30 cellular contexts compared by ENCODE assay signal in genomic region chr1:226966683-226967082, GRCh38. TPM values are rescaled to one million over a fixed set of nuclear protein-coding genes. Genes with fewer than 3 reads are reported as not detected.
A peak's percentile ranks its signal among the peaks of the same experiment; 100 is the strongest.
DNase-seq lines count a peak whose midpoint lies in the region; ATAC-seq, FAIRE-seq and TF ChIP-seq lines count a peak whose summit lies in the region.
"Had no signal": no experiment of that assay in that cellular context is flagged by ENCODE, and none has a peak within 500 bp of the region (broad histone marks: within the 10 kb centered on the region; RNA-seq: fewer than 3 reads in every experiment).

No MANE protein-coding gene starts in this region.

- no peak for FAIRE-seq in K562 (lab: Jason Lieb, UNC)
- FAIRE-seq: A549, GM12891, H1 had no signal

- in situ Hi-C loops in K562 (cut with MboI), result no loop called here

- H3K27me3 Mint-ChIP-seq in T-helper 17 cell, result no peaks in the 10 kb centered on the region
- H3K27me3 Mint-ChIP-seq: IgD-negative memory B cell had no signal

- TF ChIP-seq RAD21 in K562 (CRISPR knock-in tag; conservative IDR thresholded peaks at IDR 0.05 in 1 of 2, IDR thresholded peaks at IDR 0.05 in 1 of 2), result no peak

- peaks cover 19% of the 10 kb centered on the region for H3K4me1 Mint-ChIP-seq in T-helper 17 cell

- BruUV-seq in K562 (replicated peaks; lab: Mats Ljungman, UMichigan), result no TSS peak

- H3K36me3 ChIP-seq in right atrium auricular region, result peaks cover 37% of the 10 kb centered on the region
- peaks cover 11% of the 10 kb centered on the region; the same call in 2 of the 3 replicates for H3K36me3 ChIP-seq in K562 (ENCODE audit: control insufficient read depth, insufficient read depth, low read length)
- H3K36me3 ChIP-seq in WERI-Rb-1, result no peaks in the 10 kb centered on the region

- H3K27ac ChIP-seq in right atrium auricular region (peak overlapping the region; percentile 83 to 88), K562 (ENCODE audit: extremely low read depth, low read depth, low read length) (no peak overlapping the region), temporal lobe (ENCODE audit: low read depth, low read length) (peak overlapping the region; percentile 37), WERI-Rb-1 (no peak overlapping the region)
- H3K27ac ChIP-seq: A549, C4-2B, HL-60 had no signal

- 91% methylated on average over 4 of the region's 4 CpGs for WGBS in K562 (ENCODE audit: insufficient coverage, low coverage, missing lambda C conversion rate)

- TF ChIP-seq CTCF in right atrium auricular region (IDR thresholded peaks at IDR 0.05), result no peak
- TF ChIP-seq CTCF in K562 (IDR thresholded peaks at IDR 0.05 in 2 of 3, conservative IDR thresholded peaks at IDR 0.05 in 1 of 3; ENCODE audit: insufficient read depth in 2 of 3, low read depth in 1 of 3, low read length in 3 of 3), result no peak
- no peak for TF ChIP-seq CTCF in omental fat pad (IDR thresholded peaks at IDR 0.05)
- TF ChIP-seq CTCF in WERI-Rb-1 (IDR thresholded peaks at IDR 0.05; ENCODE audit: low read depth, low read length), result no peak

- peaks cover 5% of the 10 kb centered on the region for H3K36me3 Mint-ChIP-seq in T-helper 17 cell (ENCODE audit: low read depth)

- no peak overlapping the region for H3K4me3 Mint-ChIP-seq in T-helper 17 cell
- H3K4me3 Mint-ChIP-seq: CD8-positive, alpha-beta T cell had no signal

- H3K4me2 ChIP-seq in K562 (ENCODE audit: insufficient read depth, low read length), result no peak overlapping the region
- H3K4me2 ChIP-seq: A549 had no signal

- H3K79me2 ChIP-seq in K562 (ENCODE audit: control insufficient read depth, insufficient read depth, low read length), result no peaks in the 10 kb centered on the region

- DNase-seq in right atrium auricular region (ENCODE audit: low spot score) (no peak), Right ventricle myocardium superior (no peak), K562 (ENCODE audit: extremely low read depth in 1 of 4, low spot score in 3 of 4) (no peak), omental fat pad (ENCODE audit: low spot score) (no peak), T-helper 17 cell (no peak), WERI-Rb-1 (no peak)
- DNase-seq: AML-193; Caco-2; CD8-positive, alpha-beta T cell; EL; GDM1; HCEC 1CT; Kasumi-1; NCI-H1092 treated with DMSO at 0.1 percent for 48 hours; NCI-H187; NCI-H2081 treated with DMSO at 0.1 percent for 48 hours; NCI-H2171; NCI-H226; NCI-H510A; NCI-H69; RPMI8226; SIG-M5 had no signal

- H3K9me3 ChIP-seq in right atrium auricular region (peaks cover 0 to 2% of the 10 kb centered on the region in 2 donors), K562 (replicated peaks; ENCODE audit: control insufficient read depth, insufficient read depth, low read depth, low read length) (no peaks in the 10 kb centered on the region), T-helper 17 cell (ENCODE audit: control insufficient read depth, low read length, poor library complexity, severe bottlenecking) (no peaks in the 10 kb centered on the region), WERI-Rb-1 (ENCODE audit: severe bottlenecking) (no peaks in the 10 kb centered on the region)

- H3K9ac ChIP-seq in K562 (ENCODE audit: insufficient read depth in 1 of 2, low read depth in 2 of 2, low read length in 2 of 2), result no peak overlapping the region

- H4K20me1 ChIP-seq in K562 (replicated peaks; ENCODE audit: control insufficient read depth, insufficient read depth, low read length), result no peaks in the 10 kb centered on the region

- H3K9me1 ChIP-seq in K562 (ENCODE audit: control insufficient read depth, insufficient read depth, low read length), result no peaks in the 10 kb centered on the region

- no peak overlapping the region for H3K27ac Mint-ChIP-seq in T-helper 17 cell
- H3K27ac Mint-ChIP-seq: CD8-positive, alpha-beta T cell; IgD-negative memory B cell had no signal

- POLR2A ChIA-PET in K562 (lab: Yijun Ruan, JAX), result interaction anchor here (1.4 kb wide), 1 partner anchor 13 kb away, joined by 8 read pairs; no protein-coding TSS in a partner anchor

- TF ChIP-seq EP300 in K562 (IDR thresholded peaks at IDR 0.05; ENCODE audit: low read length), result no peak

- H3K4me1 ChIP-seq in right atrium auricular region (peaks cover 0 to 54% of the 10 kb centered on the region in 2 donors), K562 (replicated peaks in 1 of 2; ENCODE audit: control insufficient read depth in 2 of 2, insufficient read depth in 2 of 2, low read length in 2 of 2) (peaks cover 0 to 10% of the 10 kb centered on the region in 2 experiments; a peak in 2 of 5 replicates)
- H3K4me1 ChIP-seq: A549, Caco-2 had no signal

- H3K27me3 ChIP-seq in right atrium auricular region (no peaks in the 10 kb centered on the region), K562 (ENCODE audit: control insufficient read depth in 2 of 2, insufficient read depth in 2 of 2, low read length in 2 of 2) (no peaks in the 10 kb centered on the region), WERI-Rb-1 (ENCODE audit: insufficient read depth, low read depth, severe bottlenecking) (no peaks in the 10 kb centered on the region)

- CTCF ChIA-PET in K562 (lab: Yijun Ruan, JAX; ENCODE audit: low intra/inter-chr PET ratio), result no interaction called here

- intact Hi-C loops in Right ventricle myocardium superior (cut with DNase I) (no loop called here), K562 (cut with micrococcal nuclease) (no loop called here)

- ATAC-seq in Right ventricle myocardium superior (ENCODE audit: poor library complexity) (no peak), K562 (no peak), omental fat pad (ENCODE audit: low FRiP score) (peak; percentile 26), T-helper 17 cell (no peak), GM21390 (IDR thresholded peaks at IDR 0.05; ENCODE audit: unreplicated experiment) (no peak)
- ATAC-seq: A549; CD8-positive, alpha-beta T cell had no signal

- TF ChIP-seq POLR2A in K562 (conservative IDR thresholded peaks at IDR 0.05), result no peak

- H3K4me3 ChIP-seq in right atrium auricular region, result no peak overlapping the region
- no peak overlapping the region for H3K4me3 ChIP-seq in K562
- no peak overlapping the region for H3K4me3 ChIP-seq in WERI-Rb-1 (ENCODE audit: low read depth, low read length)
- H3K4me3 ChIP-seq: A549 had no signal

- H2AFZ ChIP-seq in K562 (ENCODE audit: low read depth, low read length), result no peak overlapping the region

TF ChIP-seq in K562, 482 proteins besides CTCF, POLR2A, EP300 and RAD21 (continues in another document):
- TF ChIP-seq PBX2 (CRISPR knock-in tag; IDR thresholded peaks at IDR 0.05; ENCODE audit: low read depth) (no peak), PBX2 (tag; conservative IDR thresholded peaks at IDR 0.05; ENCODE audit: low read depth) (peak; percentile 18; the same call in 1 of the 2 replicates)

RNA-seq across cellular contexts. Expression of gene COQ8A, which starts 26.6 kb away (rescaled TPM):
- total RNA-seq in right atrium auricular region, result 100 to 1,000 TPM; 158 to 253 TPM
- total RNA-seq in Right ventricle myocardium superior, result 393 TPM
- 36.8 and 53.6 TPM in 2 replicates for total RNA-seq in K562 (2011; cell fraction: chromatin; rRNA removed; ENCODE audit: low replicate concordance)
- 34.5 and 34.7 TPM in 2 replicates for total RNA-seq in K562 (2011; cell fraction: nucleolus; rRNA removed)
- total RNA-seq in K562 (2011; cell fraction: nucleoplasm; rRNA removed), result 35.6 and 48.2 TPM in 2 replicates
- 40.1 and 45.0 TPM in 2 replicates for total RNA-seq in K562 (2014; rRNA removed)
- total RNA-seq in K562 (2014; rRNA removed; fragmentation: Illumina TruSeq; extraction: Trizol), result 18.4 and 18.6 TPM in 2 replicates
- 20.5 and 20.7 TPM in 2 replicates for total RNA-seq in K562 (2015; rRNA removed; fragmentation: Illumina TruSeq; extraction: Trizol)
- total RNA-seq in K562 (2021), result 44.3 and 54.3 TPM in 2 replicates
- polyA plus RNA-seq in K562 (2011; rRNA removed), result 38.4 and 40.1 TPM in 2 replicates
- polyA plus RNA-seq in K562 (2011; cell fraction: cytosol; rRNA removed), result 36.3 and 44.9 TPM in 2 replicates
- 78.8 and 89.1 TPM in 2 replicates for polyA plus RNA-seq in K562 (2011; cell fraction: nucleus; rRNA removed)
- polyA plus RNA-seq in K562 (2012), result 27.1 and 42.6 TPM in 2 replicates
- 32.4 and 42.5 TPM in 2 replicates for polyA plus RNA-seq in K562 (2014; fragmentation: Illumina TruSeq; extraction: Trizol)
- polyA plus RNA-seq in K562 (2014; fragmentation: Nextera tagmentation; extraction: Ambion mirVana), result 1 to 10 TPM; 2.6 to 4.1 TPM
- 38.0 and 45.7 TPM in 2 replicates for polyA plus RNA-seq in K562 (2014; rRNA removed)
- polyA minus RNA-seq in K562 (2011; rRNA and poly(A)+ RNA removed), result 18.9 and 22.0 TPM in 2 replicates
- 18.2 and 22.0 TPM in 2 replicates for polyA minus RNA-seq in K562 (2011; cell fraction: cytosol; rRNA and poly(A)+ RNA removed)
- polyA minus RNA-seq in K562 (2011; cell fraction: nucleus; rRNA and poly(A)+ RNA removed), result 18.6 and 21.1 TPM in 2 replicates
- total RNA-seq in omental fat pad, result 100 to 1,000 TPM; 118 to 175 (median 140) TPM
- total RNA-seq in temporal lobe, result 16.7 TPM
- total RNA-seq in T-helper 17 cell, result 10 to 100 TPM; 30.7 to 37.3 TPM

Comparison
In these comparisons a context has a peak if more than half of its experiments do, and no peak if none do; other contexts are left out.
1. H3K27ac ChIP-seq: peak in right atrium auricular region (2 of 2) and temporal lobe (single experiment); none in K562 (single experiment) and WERI-Rb-1 (single experiment).